In genomic region chr16:78045865-78046581, GRCh38 we compare ENCODE assay signal across 8 cellular contexts. TPM values are rescaled to one million over a fixed set of nuclear protein-coding genes. Genes with fewer than 3 reads are reported as not detected.
DNase-seq lines count a peak whose midpoint lies in the region; ATAC-seq and TF ChIP-seq lines count a peak whose summit lies in the region.

No MANE protein-coding gene starts in this region.

- no peaks in the 10 kb centered on the region for H3K9me3 Mint-ChIP-seq in glutamatergic neuron (ENCODE audit: unreplicated experiment)

- intact Hi-C loops in A673 (cut with micrococcal nuclease; ENCODE audit: unreplicated experiment), result no loop called here

- no peak overlapping the region for H3K4me3 Mint-ChIP-seq in glutamatergic neuron (ENCODE audit: unreplicated experiment)

- DNase-seq in A673 (ENCODE audit: low spot score) (peak; percentile 62), activated T-cell treated with anti-CD3 and anti-CD28 coated beads for 48 hours (ENCODE audit: low read depth) (peak; percentile 41), glutamatergic neuron (peak; percentile 28), trophoblast cell (peak; percentile 81 to 93), WERI-Rb-1 (no peak), HCEC 1CT (no peak)

- no peak overlapping the region for H4K91ac ChIP-seq in trophoblast cell (ENCODE audit: low read depth, low read length)

- no TSS peak for BruUV-seq in A673 (replicated peaks; lab: Mats Ljungman, UMichigan)

- H3K9me3 ChIP-seq in A673 (ENCODE audit: low read depth, low read length, poor library complexity, severe bottlenecking) (no peaks in the 10 kb centered on the region), trophoblast cell (ENCODE audit: insufficient read depth, low read depth, low read length) (no peaks in the 10 kb centered on the region), WERI-Rb-1 (ENCODE audit: severe bottlenecking) (no peaks in the 10 kb centered on the region)

- H3K14ac ChIP-seq in trophoblast cell (ENCODE audit: low read length), result no peak overlapping the region

- H3K27me3 ChIP-seq in A673 (replicated peaks; ENCODE audit: insufficient read depth, low read depth, low read length, poor library complexity) (no peaks in the 10 kb centered on the region), trophoblast cell (ENCODE audit: insufficient read depth, low read length) (no peaks in the 10 kb centered on the region), WERI-Rb-1 (ENCODE audit: insufficient read depth, low read depth, severe bottlenecking) (no peaks in the 10 kb centered on the region)

- H3K79me2 ChIP-seq in trophoblast cell (ENCODE audit: control insufficient read depth, insufficient read depth, low read length, poor library complexity), result no peaks in the 10 kb centered on the region

- H3K36me3 Mint-ChIP-seq in glutamatergic neuron (ENCODE audit: unreplicated experiment), result peaks cover 6% of the 10 kb centered on the region

- peaks cover 10% of the 10 kb centered on the region for H3K27me3 Mint-ChIP-seq in glutamatergic neuron (ENCODE audit: unreplicated experiment)

- H3K36me3 ChIP-seq in A673 (ENCODE audit: insufficient read depth, low read length, poor library complexity, severe bottlenecking) (no peaks in the 10 kb centered on the region), trophoblast cell (ENCODE audit: control insufficient read depth in 1 of 2, insufficient read depth in 2 of 2, low read length in 2 of 2) (no peaks in the 10 kb centered on the region), WERI-Rb-1 (no peaks in the 10 kb centered on the region)

- H2BK5ac ChIP-seq in trophoblast cell (ENCODE audit: low read depth, low read length, poor library complexity), result no peak overlapping the region

- no peak overlapping the region for H2AFZ ChIP-seq in trophoblast cell (ENCODE audit: insufficient read depth, low read length, poor library complexity)

- no peak overlapping the region for H2AK5ac ChIP-seq in trophoblast cell (ENCODE audit: low read length)

- no peak overlapping the region for H3K23ac ChIP-seq in trophoblast cell (ENCODE audit: low read length)

- no peak overlapping the region for H3K18ac ChIP-seq in trophoblast cell (ENCODE audit: low read length)

- POLR2A ChIA-PET in A673 (lab: Charles Lee; ENCODE audit: low non-redundant PET), result no interaction called here

- no peak overlapping the region for H4K8ac ChIP-seq in trophoblast cell (ENCODE audit: low read depth, low read length)

- H2BK12ac ChIP-seq in trophoblast cell (ENCODE audit: low read length), result no peak overlapping the region

- no peaks in the 10 kb centered on the region for H3K4me1 ChIP-seq in A673 (ENCODE audit: insufficient read depth, low read length, poor library complexity, severe bottlenecking)
- H3K4me1 ChIP-seq in trophoblast cell (ENCODE audit: control insufficient read depth in 1 of 2, insufficient read depth in 2 of 2, low read length in 2 of 2), result peaks cover 4% of the 10 kb centered on the region in 2 experiments

- H3K79me1 ChIP-seq in trophoblast cell (ENCODE audit: low read length), result no peaks in the 10 kb centered on the region

- TF ChIP-seq CTCF in A673 (conservative IDR thresholded peaks at IDR 0.05; ENCODE audit: low read depth, low read length) (0 out of 2 replicates have a peak, but pooled peaks have one; percentile 10), glutamatergic neuron (IDR thresholded peaks at IDR 0.05; ENCODE audit: partially characterized antibody, unreplicated experiment) (no peak), WERI-Rb-1 (IDR thresholded peaks at IDR 0.05; ENCODE audit: low read depth, low read length) (no peak)

- H3K9ac ChIP-seq in trophoblast cell (ENCODE audit: low read length), result no peak overlapping the region

- ATAC-seq in HG03159 (IDR thresholded peaks at IDR 0.05; ENCODE audit: unreplicated experiment) (peak; percentile 72), GM18907 (IDR thresholded peaks at IDR 0.05; ENCODE audit: unreplicated experiment) (no peak)

- no peak overlapping the region for H2BK120ac ChIP-seq in trophoblast cell (ENCODE audit: insufficient read depth, low read length, poor library complexity)

- CTCF ChIA-PET in A673 (lab: Charles Lee), result no interaction called here

- H3K4me3 ChIP-seq in A673 (ENCODE audit: low read depth, low read length, poor library complexity, severe bottlenecking) (no peak overlapping the region), trophoblast cell (ENCODE audit: low read depth, low read length) (no peak overlapping the region), WERI-Rb-1 (ENCODE audit: low read depth, low read length) (no peak overlapping the region)

- peak overlapping the region; percentile 67 for H3K4me2 ChIP-seq in trophoblast cell (ENCODE audit: low read length)

- H3K27ac Mint-ChIP-seq in glutamatergic neuron (ENCODE audit: unreplicated experiment), result no peak overlapping the region

- no peak overlapping the region for H3K4ac ChIP-seq in trophoblast cell (ENCODE audit: low read depth, low read length)

- no peak overlapping the region for H4K12ac ChIP-seq in trophoblast cell (ENCODE audit: low read depth, low read length)

- H3K27ac ChIP-seq in A673 (ENCODE audit: low read depth, low read length, poor library complexity, severe bottlenecking) (no peak overlapping the region), trophoblast cell (ENCODE audit: low read depth, low read length) (no peak overlapping the region), WERI-Rb-1 (no peak overlapping the region)

- no CpG with 5 or more reads among the region's 45 CpGs for WGBS in trophoblast cell (ENCODE audit: extremely low coverage, insufficient coverage, insufficient read length)

- no peaks in the 10 kb centered on the region for H3K4me1 Mint-ChIP-seq in glutamatergic neuron (ENCODE audit: low read depth, unreplicated experiment)

RNA-seq across cellular contexts. Expression of gene CLEC3A, which starts 23.7 kb away (rescaled TPM):
- total RNA-seq in A673 (2021) (0.17 TPM in 1 of 2 replicates, not detected in the other), glutamatergic neuron (ENCODE audit: unreplicated experiment) (not detected)
- polyA plus RNA-seq in trophoblast cell (2013), result 0.01 TPM in 1 of 2 replicates, not detected in the other

RNA-seq across cellular contexts. Expression of gene WWOX, which starts 53.4 kb away (rescaled TPM):
- total RNA-seq in A673 (2021) (79.9 and 82.6 TPM in 2 replicates), glutamatergic neuron (ENCODE audit: unreplicated experiment) (10.3 TPM)
- polyA plus RNA-seq in trophoblast cell (2013), result 13.8 and 15.6 TPM in 2 replicates

Comparison
In these comparisons a context has a peak if more than half of its experiments do, and no peak if none do; other contexts are left out.
1. DNase-seq: peak in A673 (single experiment), activated T-cell treated with anti-CD3 and anti-CD28 coated beads for 48 hours (single experiment), glutamatergic neuron (single experiment) and trophoblast cell (2 of 2); none in WERI-Rb-1 (single experiment) and HCEC 1CT (single experiment).